ENCODE assay signal across 7 cellular contexts in genomic region chr11:75916882-75917281, GRCh38.
"Had no signal": no experiment of that assay in that cellular context is flagged by ENCODE, and none has a peak within 500 bp of the region (broad histone marks: within the 10 kb centered on the region; RNA-seq: fewer than 3 reads in every experiment).

No MANE protein-coding gene starts in this region.

- ATAC-seq: GM23338 had no signal

- H3K4me2 ChIP-seq: GM23338 had no signal

- H2AFZ ChIP-seq: GM23338 had no signal

- H3K4me3 Mint-ChIP-seq: GM23338, H9 had no signal

- H3K4me3 ChIP-seq: GM23338 had no signal

- H3K9me3 Mint-ChIP-seq: GM23338, H9 had no signal

- FAIRE-seq: H1, HTR-8/SVneo had no signal

- DNase-seq: H9, HCEC 1CT, IMR-90, KBM-7 had no signal

- H3K27ac Mint-ChIP-seq: GM23338, H9 had no signal

- H3K4me1 Mint-ChIP-seq: GM23338, H9 had no signal
